Comparison of ENCODE assay signal across 8 cellular contexts in genomic region chr3:32399030-32399620, GRCh38. TPM values are rescaled to one million over a fixed set of nuclear protein-coding genes. Genes with fewer than 3 reads are reported as not detected.
DNase-seq lines count a peak whose midpoint lies in the region; ATAC-seq, FAIRE-seq and TF ChIP-seq lines count a peak whose summit lies in the region.

No MANE protein-coding gene starts in this region.

- no peak overlapping the region for H3K4me2 ChIP-seq in A549

- TF ChIP-seq POLR2A in A549 (IDR thresholded peaks at IDR 0.05; ENCODE audit: low read length), result no peak
- no peak for TF ChIP-seq POLR2A in testis (IDR thresholded peaks at IDR 0.05)

- DNase-seq in A549 (ENCODE audit: low read depth in 1 of 2, low spot score in 1 of 2) (peak; percentile 48 to 59), D721Med (ENCODE audit: insufficient read length, low spot score) (no peak), NCI-H1092 (lab: John Stamatoyannopoulos, UW) (peak; percentile 25), iPS-NIHi7 (ENCODE audit: extremely low spot score) (peak; percentile 33), testis (no peak), NCI-H128 (lab: John Stamatoyannopoulos, UW; ENCODE audit: unreplicated experiment) (no peak)
- DNase-seq in activated naive CD8-positive, alpha-beta T cell treated with anti-CD3 and anti-CD28 coated beads, Interleukin-2, amount 10 ng/mL, durations not matched to agents 7 days and 5 days, result no peak

- H3K27ac ChIP-seq in A549 (no peak overlapping the region), testis (no peak overlapping the region)

- ATAC-seq in A549 (peak; percentile 37 to 45; a peak in 4 of 6 replicates), HG03097 (IDR thresholded peaks at IDR 0.05; ENCODE audit: low FRiP score, unreplicated experiment) (no peak)
- peak; percentile 38 for ATAC-seq in activated naive CD8-positive, alpha-beta T cell treated with anti-CD3 and anti-CD28 coated beads, Interleukin-2, amount 10 ng/mL, durations not matched to agents 7 days and 5 days (ENCODE audit: low read depth)

- H3K4me1 ChIP-seq in A549 (peaks cover 14% of the 10 kb centered on the region; the same call in 2 of the 3 replicates), testis (peaks cover 8% of the 10 kb centered on the region)

- FAIRE-seq in A549 (lab: Jason Lieb, UNC), result no peak
- FAIRE-seq in D721Med (lab: Jason Lieb, UNC), result no peak

- peaks cover 10% of the 10 kb centered on the region for H3K36me3 Mint-ChIP-seq in activated naive CD8-positive, alpha-beta T cell treated with anti-CD3 and anti-CD28 coated beads, Interleukin-2, amount 10 ng/mL, durations not matched to agents 7 days and 5 days

- peak overlapping the region; percentile 53 for H3K27ac Mint-ChIP-seq in activated naive CD8-positive, alpha-beta T cell treated with anti-CD3 and anti-CD28 coated beads, Interleukin-2, amount 10 ng/mL, durations not matched to agents 7 days and 5 days

- no peak for TF ChIP-seq EP300 in A549 (IDR thresholded peaks at IDR 0.05)

- H3K9me3 Mint-ChIP-seq in activated naive CD8-positive, alpha-beta T cell treated with anti-CD3 and anti-CD28 coated beads, Interleukin-2, amount 10 ng/mL, durations not matched to agents 7 days and 5 days, result no peaks in the 10 kb centered on the region

- H3K4me3 ChIP-seq in A549 (no peak overlapping the region), testis (no peak overlapping the region)

- POLR2A ChIA-PET in A549 (lab: Yijun Ruan, JAX), result no interaction called here
- POLR2A ChIA-PET in activated naive CD8-positive, alpha-beta T cell treated with anti-CD3 and anti-CD28 coated beads, Interleukin-2, amount 10 ng/mL, durations not matched to agents 7 days and 5 days (lab: Charles Lee), result interaction anchor here (1.0 to 2.1 kb wide), 2 partner anchors 23 to 39 kb away, joined by 3 to 9 read pairs; no protein-coding TSS in a partner anchor

- CTCF ChIA-PET in A549 (lab: Yijun Ruan, JAX), result interaction anchor here (1.0 to 4.6 kb wide), 10 partner anchors 9 to 451 kb away, joined by 3 to 33 read pairs (median 4); partner anchors contain the start of gene CMTM7

- H3K4me1 Mint-ChIP-seq in activated naive CD8-positive, alpha-beta T cell treated with anti-CD3 and anti-CD28 coated beads, Interleukin-2, amount 10 ng/mL, durations not matched to agents 7 days and 5 days, result peaks cover 60% of the 10 kb centered on the region

- TF ChIP-seq RAD21 in A549 (conservative IDR thresholded peaks at IDR 0.05 in 1 of 2, IDR thresholded peaks at IDR 0.05 in 1 of 2), result peak; percentile 67 to 69

- H3K27me3 ChIP-seq in testis, result no peaks in the 10 kb centered on the region

- intact Hi-C loops in testis (cut with DNase I; ENCODE audit: low total_unique reads), result no loop called here

- WGBS in A549 (ENCODE audit: missing lambda C conversion rate), result 53% methylated on average over 2 of the region's 2 CpGs
- 32 to 65% methylated on average over 2 of the region's 2 CpGs for WGBS in testis, 2 donors

- TF ChIP-seq CTCF in A549 (IDR thresholded peaks at IDR 0.05), result peak; percentile 80
- peak; percentile 35 for TF ChIP-seq CTCF in D721Med (IDR thresholded peaks at IDR 0.05; ENCODE audit: insufficient read depth, missing control alignments)
- TF ChIP-seq CTCF in testis (IDR thresholded peaks at IDR 0.05), result peak in 2 of 3 experiments; percentile 14 to 66

- no peak overlapping the region for H3K4me3 Mint-ChIP-seq in activated naive CD8-positive, alpha-beta T cell treated with anti-CD3 and anti-CD28 coated beads, Interleukin-2, amount 10 ng/mL, durations not matched to agents 7 days and 5 days

- H3K9me3 ChIP-seq in A549, result no peaks in the 10 kb centered on the region
- no peaks in the 10 kb centered on the region for H3K9me3 ChIP-seq in testis

- no peaks in the 10 kb centered on the region for H3K27me3 Mint-ChIP-seq in activated naive CD8-positive, alpha-beta T cell treated with anti-CD3 and anti-CD28 coated beads, Interleukin-2, amount 10 ng/mL, durations not matched to agents 7 days and 5 days

- H3K36me3 ChIP-seq in testis (ENCODE audit: low read depth, missing control alignments), result no peaks in the 10 kb centered on the region

TF ChIP-seq in A549, 52 proteins besides CTCF, POLR2A, EP300 and RAD21:
- TF ChIP-seq SMC3 (IDR thresholded peaks at IDR 0.05) (peak; percentile 33; the same call in 1 of the 3 replicates), EHMT2 (IDR thresholded peaks at IDR 0.05; ENCODE audit: low read depth) (no peak)

RNA-seq across cellular contexts. Expression of gene CMTM7, which starts 7.5 kb away (rescaled TPM):
- polyA plus RNA-seq in A549 (2011; rRNA removed) (18.7 and 27.1 TPM in 2 replicates), A549 (2017; fragmentation: RNase III; extraction: RNeasy Plus Mini Kit Qiagen cat#74134 plus additional on column Dnase treatment) (12.9 to 15.3 TPM (median 14.2 TPM) in 3 replicates), testis (ENCODE audit: insufficient read depth, low read depth, low replicate concordance) (15.0 TPM)
- 35.7 and 42.0 TPM in 2 replicates for polyA plus RNA-seq in A549 (2012; cell fraction: cytosol; rRNA removed)
- 31.6 and 34.6 TPM in 2 replicates for polyA plus RNA-seq in A549 (2012; cell fraction: nucleus; rRNA removed)
- polyA minus RNA-seq in A549 (2011; rRNA and poly(A)+ RNA removed), result 17.8 and 23.1 TPM in 2 replicates
- total RNA-seq in activated naive CD8-positive, alpha-beta T cell treated with anti-CD3 and anti-CD28 coated beads, Interleukin-2, amount 10 ng/mL, durations not matched to agents 7 days and 5 days, result 10 to 100 TPM; 45.3 to 49.0 TPM
- 10 to 100 TPM; 19.7 to 40.9 TPM for total RNA-seq in testis

Comparison
In these comparisons a context has a peak if more than half of its experiments do, and no peak if none do; other contexts are left out.
1. DNase-seq: peak in A549 (2 of 2), NCI-H1092 (single experiment) and iPS-NIHi7 (single experiment); none in D721Med (single experiment), activated naive CD8-positive, alpha-beta T cell treated with anti-CD3 and anti-CD28 coated beads, Interleukin-2, amount 10 ng/mL, durations not matched to agents 7 days and 5 days (single experiment), testis (single experiment) and NCI-H128 (single experiment).
2. Peak in every context shown above with its lines, with median percentiles within 50 percentile points of each other: CTCF ChIP-seq.